Comparison of ENCODE assay signal across 13 cellular contexts in genomic region chr14:87133073-87133815, GRCh38.
DNase-seq lines count a peak whose midpoint lies in the region; ATAC-seq, FAIRE-seq and TF ChIP-seq lines count a peak whose summit lies in the region.
"Had no signal": no experiment of that assay in that cellular context is flagged by ENCODE, and none has a peak within 500 bp of the region (broad histone marks: within the 10 kb centered on the region; RNA-seq: fewer than 3 reads in every experiment).

No MANE protein-coding gene starts in this region.

- ATAC-seq in stimulated activated naive CD8-positive, alpha-beta T cell treated with anti-CD3 and anti-CD28 coated beads, Interleukin-15, amount 100 ng/mL, for 72 hours = no peak
- ATAC-seq in HG03565 (IDR thresholded peaks at IDR 0.05; ENCODE audit: unreplicated experiment) (no peak), SK-N-SH treated with all-trans-retinoic acid at 6 μM for 48 hours (no peak)

- intact Hi-C loops in left ventricle myocardium inferior (cut with micrococcal nuclease) = no loop called here

- H3K4me3 Mint-ChIP-seq in astrocyte (ENCODE audit: unreplicated experiment) = no peak overlapping the region
- H3K4me3 Mint-ChIP-seq in stimulated activated naive CD8-positive, alpha-beta T cell treated with anti-CD3 and anti-CD28 coated beads, Interleukin-15, amount 100 ng/mL, for 72 hours = no peak overlapping the region

- no peak overlapping the region for H2AFZ ChIP-seq in astrocyte (ENCODE audit: low read depth, low read length)

- H3K9me3 ChIP-seq in astrocyte (ENCODE audit: insufficient read depth, low read depth, low read length) (no peaks in the 10 kb centered on the region), left ventricle myocardium inferior (replicated peaks) (peaks cover 7% of the 10 kb centered on the region)
- H3K9me3 ChIP-seq: BE2C, HAP-1, tibial nerve had no signal

- no peaks in the 10 kb centered on the region for H3K27me3 ChIP-seq in astrocyte (ENCODE audit: insufficient read depth, low read length)
- no peaks in the 10 kb centered on the region for H3K27me3 ChIP-seq in left ventricle myocardium inferior (ENCODE audit: low read depth)
- H3K27me3 ChIP-seq: BE2C, tibial nerve had no signal

- H3K4me1 Mint-ChIP-seq in astrocyte (ENCODE audit: low read depth, unreplicated experiment) = peaks cover 29% of the 10 kb centered on the region
- no peaks in the 10 kb centered on the region for H3K4me1 Mint-ChIP-seq in stimulated activated naive CD8-positive, alpha-beta T cell treated with anti-CD3 and anti-CD28 coated beads, Interleukin-15, amount 100 ng/mL, for 72 hours

- peak overlapping the region; percentile 45 for H3K4me2 ChIP-seq in astrocyte (ENCODE audit: low read length)

- DNase-seq in A172 (ENCODE audit: low spot score) (peak; percentile 69), HCEC 1CT (peak; percentile 90), astrocyte (ENCODE audit: low read depth) (peak; percentile 95), left ventricle myocardium inferior (peak; percentile 19), G401 (ENCODE audit: low spot score) (no peak)
- no peak for DNase-seq in stimulated activated naive CD8-positive, alpha-beta T cell treated with anti-CD3 and anti-CD28 coated beads, Interleukin-15, amount 100 ng/mL, for 72 hours
- DNase-seq: activated CD4-positive, alpha-beta T cell treated with anti-CD3 and anti-CD28 coated beads, Interleukin-2, amount 50 U/mL, for 4 hours; activated gamma-delta T cell treated with Interleukin-2 at 50 U/mL for 16 hours; BE2C had no signal

- no peaks in the 10 kb centered on the region for H4K20me1 ChIP-seq in astrocyte (ENCODE audit: insufficient read depth, low read length)

- no peaks in the 10 kb centered on the region for H3K27me3 Mint-ChIP-seq in astrocyte (ENCODE audit: low read depth, unreplicated experiment)
- no peaks in the 10 kb centered on the region for H3K27me3 Mint-ChIP-seq in stimulated activated naive CD8-positive, alpha-beta T cell treated with anti-CD3 and anti-CD28 coated beads, Interleukin-15, amount 100 ng/mL, for 72 hours

- H3K27ac Mint-ChIP-seq in astrocyte (ENCODE audit: unreplicated experiment) = peak overlapping the region; percentile 74
- no peak overlapping the region for H3K27ac Mint-ChIP-seq in stimulated activated naive CD8-positive, alpha-beta T cell treated with anti-CD3 and anti-CD28 coated beads, Interleukin-15, amount 100 ng/mL, for 72 hours

- peak overlapping the region; percentile 28 for H3K27ac ChIP-seq in astrocyte (ENCODE audit: low read depth, low read length)
- no peak overlapping the region for H3K27ac ChIP-seq in left ventricle myocardium inferior (replicated peaks)
- H3K27ac ChIP-seq: tibial nerve had no signal

- no peaks in the 10 kb centered on the region for H3K9me3 Mint-ChIP-seq in astrocyte (ENCODE audit: unreplicated experiment)
- peaks cover 7% of the 10 kb centered on the region in 2 donors for H3K9me3 Mint-ChIP-seq in stimulated activated naive CD8-positive, alpha-beta T cell treated with anti-CD3 and anti-CD28 coated beads, Interleukin-15, amount 100 ng/mL, for 72 hours

- no peak overlapping the region for H3K9ac ChIP-seq in astrocyte (ENCODE audit: low read length)

- H3K79me2 ChIP-seq in astrocyte (ENCODE audit: insufficient read depth, low read length) = no peaks in the 10 kb centered on the region

- no peaks in the 10 kb centered on the region for H3K36me3 ChIP-seq in astrocyte (ENCODE audit: insufficient read depth, low read length)
- H3K36me3 ChIP-seq in left ventricle myocardium inferior = no peaks in the 10 kb centered on the region
- H3K36me3 ChIP-seq: BE2C, HAP-1, tibial nerve had no signal

- no peak for FAIRE-seq in astrocyte (lab: Jason Lieb, UNC)

- H3K4me3 ChIP-seq in astrocyte (ENCODE audit: insufficient read depth, low read depth, low read length) = no peak overlapping the region
- no peak overlapping the region for H3K4me3 ChIP-seq in left ventricle myocardium inferior
- H3K4me3 ChIP-seq: HAP-1, tibial nerve had no signal

- TF ChIP-seq CTCF in astrocyte (IDR thresholded peaks at IDR 0.05; ENCODE audit: insufficient read depth, low read depth, low read length) = no peak
- no peak for TF ChIP-seq CTCF in left ventricle myocardium inferior (IDR thresholded peaks at IDR 0.05; ENCODE audit: borderline replicate concordance)

- H3K4me1 ChIP-seq in astrocyte (ENCODE audit: insufficient read depth, low read length) (peaks cover 4% of the 10 kb centered on the region), left ventricle myocardium inferior (no peaks in the 10 kb centered on the region)
- H3K4me1 ChIP-seq: BE2C, HAP-1, tibial nerve had no signal

- no peaks in the 10 kb centered on the region for H3K36me3 Mint-ChIP-seq in astrocyte (ENCODE audit: low read depth, unreplicated experiment)

- in situ Hi-C loops in G401 (cut with HindIII; ENCODE audit: low sequenced_read_pairs) = no loop called here

TF ChIP-seq in SK-N-SH treated with all-trans-retinoic acid at 6 μM for 48 hours, 23 proteins besides CTCF, POLR2A, EP300 and RAD21:
- TF ChIP-seq ZFP3 (CRISPR knock-in tag; IDR thresholded peaks at IDR 0.05) (no peak), TCF4 (CRISPR knock-in tag; IDR thresholded peaks at IDR 0.05; ENCODE audit: borderline replicate concordance) (no peak), GLIS3 (CRISPR knock-in tag; IDR thresholded peaks at IDR 0.05) (no peak), ZC3H10 (CRISPR knock-in tag; IDR thresholded peaks at IDR 0.05) (no peak), ZNF565 (CRISPR knock-in tag; conservative IDR thresholded peaks at IDR 0.05; ENCODE audit: low read depth) (no peak), ZFP30 (CRISPR knock-in tag; IDR thresholded peaks at IDR 0.05) (no peak), CREB5 (CRISPR knock-in tag; IDR thresholded peaks at IDR 0.05; ENCODE audit: low read depth) (no peak), ESRRG (CRISPR knock-in tag; IDR thresholded peaks at IDR 0.05) (no peak), SNAI2 (CRISPR knock-in tag; IDR thresholded peaks at IDR 0.05) (no peak), ZNF8 (CRISPR knock-in tag; IDR thresholded peaks at IDR 0.05) (no peak), ARNTL (CRISPR knock-in tag; IDR thresholded peaks at IDR 0.05; ENCODE audit: borderline replicate concordance, low read depth) (no peak)

Comparison
In these comparisons a context has a peak if more than half of its experiments do, and no peak if none do; other contexts are left out.
1. DNase-seq: peak in A172 (single experiment), HCEC 1CT (single experiment), astrocyte (single experiment) and left ventricle myocardium inferior (single experiment); none in stimulated activated naive CD8-positive, alpha-beta T cell treated with anti-CD3 and anti-CD28 coated beads, Interleukin-15, amount 100 ng/mL, for 72 hours (0 of 2) and G401 (single experiment).